Comparison of ENCODE assay signal across 8 cellular contexts in genomic region chr10:114526497-114527238, GRCh38.
DNase-seq lines count a peak whose midpoint lies in the region; ATAC-seq and TF ChIP-seq lines count a peak whose summit lies in the region.

No MANE protein-coding gene starts in this region.

- H3K9me3 ChIP-seq in endocrine pancreas (ENCODE audit: control insufficient read depth, low read length), result no peaks in the 10 kb centered on the region

- H3K4me1 ChIP-seq in endocrine pancreas (ENCODE audit: control insufficient read depth, insufficient read depth, low read length), result no peaks in the 10 kb centered on the region

- H3K36me3 ChIP-seq in endocrine pancreas (ENCODE audit: control insufficient read depth, insufficient read depth, low read length), result no peaks in the 10 kb centered on the region

- ATAC-seq in GM19035 (IDR thresholded peaks at IDR 0.05; ENCODE audit: unreplicated experiment) (peak; percentile 94), HG03280 (IDR thresholded peaks at IDR 0.05; ENCODE audit: unreplicated experiment) (peak; percentile 97)

- H3K9ac ChIP-seq in endocrine pancreas (ENCODE audit: control insufficient read depth, insufficient read depth, low read length), result peak overlapping the region; percentile 8

- H3K4me3 ChIP-seq in AG09309 (ENCODE audit: control insufficient read depth, low read depth, low read length) (peak overlapping the region; percentile 21), endocrine pancreas (ENCODE audit: control insufficient read depth, insufficient read depth, low read length) (peak overlapping the region; percentile 41)

- H3K27me3 ChIP-seq in endocrine pancreas (ENCODE audit: control insufficient read depth, insufficient read depth, low read length), result no peaks in the 10 kb centered on the region

- TF ChIP-seq CTCF in AG09309 (IDR thresholded peaks at IDR 0.05; ENCODE audit: control insufficient read depth, insufficient read depth, low read depth, low read length, missing control alignments), result no peak

- peak; percentile 46 for DNase-seq in AG09309 (ENCODE audit: low read depth)
- DNase-seq in NCI-H526 (lab: John Stamatoyannopoulos, UW), result peak; percentile 89 to 92
- DNase-seq in activated CD8-positive, alpha-beta memory T cell treated with anti-CD3 and anti-CD28 coated beads for 24 hours, result peak; percentile 90
- DNase-seq in middle frontal gyrus (ENCODE audit: extremely low spot score, low spot score), result peak; percentile 11
- peak; percentile 73 to 79 for DNase-seq in stimulated activated CD8-positive, alpha-beta memory T cell treated with anti-CD3 and anti-CD28 coated beads, Interleukin-2, amount 100 ng/mL, for 48 hours (ENCODE audit: low read depth in 2 of 2)

Comparison
In these comparisons a context has a peak if more than half of its experiments do, and no peak if none do; other contexts are left out.
1. Peak in every context shown above with its lines: DNase-seq, ATAC-seq and H3K4me3 ChIP-seq.
2. DNase-seq: peak in every context shown above with its lines; median percentile 90 in NCI-H526; 90 in activated CD8-positive, alpha-beta memory T cell treated with anti-CD3 and anti-CD28 coated beads for 24 hours; 76 in stimulated activated CD8-positive, alpha-beta memory T cell treated with anti-CD3 and anti-CD28 coated beads, Interleukin-2, amount 100 ng/mL, for 48 hours; 46 in AG09309; 11 in middle frontal gyrus.